Comparison of ENCODE assay signal across 8 cellular contexts in the genomic region with DNA sequence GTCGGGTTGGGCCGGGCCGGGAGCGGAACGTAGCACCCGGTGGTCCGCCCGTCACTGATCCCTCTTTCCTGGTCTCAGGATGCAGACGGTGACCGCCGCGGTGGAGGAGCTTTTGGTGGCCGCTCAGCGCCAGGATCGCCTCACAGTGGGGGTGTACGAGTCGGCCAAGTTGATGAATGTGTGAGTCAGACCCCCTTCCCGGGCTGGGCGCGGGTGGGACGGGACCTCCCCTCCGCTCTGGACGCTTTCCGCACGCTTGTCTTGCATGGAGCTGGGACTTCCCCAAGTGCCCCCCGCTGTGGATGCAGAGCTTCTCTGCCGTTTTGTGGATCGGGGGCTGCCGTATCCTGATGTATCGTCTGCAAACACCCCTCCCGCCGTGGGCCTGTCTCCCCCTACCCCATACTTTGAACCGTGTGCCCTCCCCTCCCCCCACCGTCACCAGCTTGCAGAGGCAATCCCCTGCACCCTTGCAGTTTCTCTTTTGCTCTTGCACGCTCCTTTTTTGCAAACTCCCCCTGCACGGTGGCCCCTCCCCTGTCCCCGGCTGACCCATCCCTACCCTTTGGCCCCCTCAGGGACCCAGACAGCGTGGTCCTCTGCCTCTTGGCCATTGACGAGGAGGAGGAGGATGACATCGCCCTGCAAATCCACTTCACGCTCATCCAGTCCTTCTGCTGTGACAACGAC. TPM values are rescaled to one million over a fixed set of nuclear protein-coding genes. Genes with fewer than 3 reads are reported as not detected.
DNase-seq lines count a peak whose midpoint lies in the region; ATAC-seq, FAIRE-seq and TF ChIP-seq lines count a peak whose summit lies in the region.

No MANE protein-coding gene starts in this region.

- peaks cover 22 to 30% of the 10 kb centered on the region in 2 donors for H3K4me1 Mint-ChIP-seq in effector memory CD8-positive, alpha-beta T cell (ENCODE audit: low read depth in 2 of 2)

- peaks cover 32% of the 10 kb centered on the region for H3K4me1 ChIP-seq in mucosa of stomach (ENCODE audit: control insufficient read depth, insufficient read depth, low read length)

- no peak for TF ChIP-seq CTCF in LNCaP clone FGC (IDR thresholded peaks at IDR 0.05; ENCODE audit: control insufficient read depth, extremely low read depth, insufficient read depth)

- peak; percentile 4 for ATAC-seq in effector memory CD8-positive, alpha-beta T cell (replicated peaks)

- no peaks in the 10 kb centered on the region for H3K27me3 Mint-ChIP-seq in effector memory CD8-positive, alpha-beta T cell

- H3K9me3 Mint-ChIP-seq in effector memory CD8-positive, alpha-beta T cell = no peaks in the 10 kb centered on the region

- H3K4me3 ChIP-seq in LNCaP clone FGC (ENCODE audit: low read depth, low read length) (peak overlapping the region; percentile 90), mucosa of stomach (ENCODE audit: low read length) (peak overlapping the region; percentile 95)

- H3K27me3 ChIP-seq in mucosa of stomach (ENCODE audit: control insufficient read depth, insufficient read depth, low read length) = no peaks in the 10 kb centered on the region

- H3K9ac ChIP-seq in mucosa of stomach (ENCODE audit: low read length) = peak overlapping the region; percentile 94

- H3K27ac Mint-ChIP-seq in effector memory CD8-positive, alpha-beta T cell = peak overlapping the region; percentile 95 to 99

- peak; percentile 91 for DNase-seq in A172 (ENCODE audit: low spot score)
- DNase-seq in GM19239 (ENCODE audit: insufficient read length, low spot score) = no peak
- DNase-seq in LNCaP clone FGC (ENCODE audit: low read depth) = no peak
- peak; percentile 91 for DNase-seq in activated CD8-positive, alpha-beta memory T cell treated with anti-CD3 and anti-CD28 coated beads for 24 hours
- DNase-seq in effector memory CD8-positive, alpha-beta T cell = peak; percentile 42 to 50 (median 49)
- DNase-seq in stimulated activated naive CD4-positive, alpha-beta T cell treated with Interleukin-2 at 50 U/mL for 16 hours (lab: John Stamatoyannopoulos, UW) = peak; percentile 81
- DNase-seq in ureter (ENCODE audit: low spot score) = no peak

- H3K9me3 ChIP-seq in mucosa of stomach (ENCODE audit: control insufficient read depth, low read length) = no peaks in the 10 kb centered on the region

- peaks cover 56% of the 10 kb centered on the region for H3K36me3 Mint-ChIP-seq in effector memory CD8-positive, alpha-beta T cell (ENCODE audit: insufficient read depth)

- H3K36me3 ChIP-seq in mucosa of stomach (ENCODE audit: control insufficient read depth, insufficient read depth, low read length) = no peaks in the 10 kb centered on the region

- peak; percentile 39 for FAIRE-seq in GM19239 (lab: Jason Lieb, UNC)

- peak overlapping the region; percentile 87 to 96 for H3K4me3 Mint-ChIP-seq in effector memory CD8-positive, alpha-beta T cell

RNA-seq across cellular contexts. Expression of a gene that starts 0.7 kb away (rescaled TPM):
- total RNA-seq in A172 (2014; rRNA removed; shearing (Covaris generic)) = 92.7 and 97.6 TPM in 2 replicates
- 55.3 TPM for total RNA-seq in ureter

RNA-seq across cellular contexts. Expression of a gene that starts 19.8 kb away (rescaled TPM):
- total RNA-seq in A172 (2014; rRNA removed; shearing (Covaris generic)) = 232 and 348 TPM in 2 replicates
- 27.5 TPM for total RNA-seq in ureter

RNA-seq across cellular contexts. Expression of a gene that starts 49.2 kb away (rescaled TPM):
- 85.0 and 110 TPM in 2 replicates for total RNA-seq in A172 (2014; rRNA removed; shearing (Covaris generic))
- total RNA-seq in ureter = 87.0 TPM

Comparison
In these comparisons a context has a peak if more than half of its experiments do, and no peak if none do; other contexts are left out.
1. DNase-seq: peak in A172 (single experiment), activated CD8-positive, alpha-beta memory T cell treated with anti-CD3 and anti-CD28 coated beads for 24 hours (single experiment), effector memory CD8-positive, alpha-beta T cell (3 of 3) and stimulated activated naive CD4-positive, alpha-beta T cell treated with Interleukin-2 at 50 U/mL for 16 hours (single experiment); none in GM19239 (single experiment), LNCaP clone FGC (single experiment) and ureter (single experiment).